8 cellular contexts compared by ENCODE assay signal in genomic region chr2:174681983-174682577, GRCh38.
DNase-seq lines count a peak whose midpoint lies in the region; ATAC-seq, FAIRE-seq and TF ChIP-seq lines count a peak whose summit lies in the region.

No MANE protein-coding gene starts in this region.

- intact Hi-C loops in pancreas (cut with DNase I): no loop called here

- POLR2A ChIA-PET in GM10248 (lab: Yijun Ruan, JAX): no interaction called here

- H3K4me1 Mint-ChIP-seq in activated T-helper 17 cell treated with anti-CD3 and anti-CD28 coated beads, Interleukin-2, amount 50 U/mL, for 72 hours: peaks cover 36% of the 10 kb centered on the region

- no peaks in the 10 kb centered on the region for H3K9me2 ChIP-seq in MM.1S (replicated peaks; ENCODE audit: insufficient read depth, low read length)

- CTCF ChIA-PET in GM10248 (lab: Yijun Ruan, JAX): interaction anchor here (1.0 to 1.8 kb wide), 4 partner anchors 13 to 221 kb away, joined by 3 to 7 read pairs (median 4); no protein-coding TSS in a partner anchor

- H3K36me3 Mint-ChIP-seq in activated T-helper 17 cell treated with anti-CD3 and anti-CD28 coated beads, Interleukin-2, amount 50 U/mL, for 72 hours (ENCODE audit: low read depth): peaks cover 22% of the 10 kb centered on the region

- H3K4me3 ChIP-seq in MM.1S (ENCODE audit: low read length) (peak overlapping the region; percentile 71), pancreas (peak overlapping the region; percentile 86 to 97 (median 95))

- no peak overlapping the region for H3K27ac Mint-ChIP-seq in activated T-helper 17 cell treated with anti-CD3 and anti-CD28 coated beads, Interleukin-2, amount 50 U/mL, for 72 hours

- H3K27me3 Mint-ChIP-seq in activated T-helper 17 cell treated with anti-CD3 and anti-CD28 coated beads, Interleukin-2, amount 50 U/mL, for 72 hours: no peaks in the 10 kb centered on the region

- H3K9me3 ChIP-seq in MM.1S (replicated peaks; ENCODE audit: insufficient read depth, low read length): no peaks in the 10 kb centered on the region
- no peaks in the 10 kb centered on the region for H3K9me3 ChIP-seq in pancreas

- no peaks in the 10 kb centered on the region for H3K79me2 ChIP-seq in MM.1S (ENCODE audit: low read length)

- H4K20me1 ChIP-seq in MM.1S (ENCODE audit: insufficient read depth, low read length): no peaks in the 10 kb centered on the region

- TF ChIP-seq CTCF in GM10248 (IDR thresholded peaks at IDR 0.05; ENCODE audit: control extremely low read depth, extremely low read depth, low read depth, missing control alignments) (no peak), MM.1S (IDR thresholded peaks at IDR 0.05; ENCODE audit: low read length) (no peak), pancreas (IDR thresholded peaks at IDR 0.05) (no peak)

- H3K4me2 ChIP-seq in MM.1S (ENCODE audit: low read depth, low read length): peak overlapping the region; percentile 92

- no peak overlapping the region for H3K27ac ChIP-seq in MM.1S (ENCODE audit: low read length)
- peak overlapping the region in 3 of 4 donors; percentile 38 to 44 (median 38) for H3K27ac ChIP-seq in pancreas

- DNase-seq in GM10248 (ENCODE audit: extremely low spot score) (peak; percentile 53), MM.1S (no peak), germinal center (ENCODE audit: low spot score) (peak; percentile 62), pancreas (peak in 5 of 6 donors; percentile 15 to 77 (median 44)), OCI-M1 (lab: John Stamatoyannopoulos, UW) (no peak), NCI-H1436 treated with DMSO at 0.1 percent for 48 hours (lab: John Stamatoyannopoulos, UW) (no peak)

- no peaks in the 10 kb centered on the region for H3F3A ChIP-seq in MM.1S (ENCODE audit: insufficient read depth, low read length)

- ATAC-seq in GM21825 (IDR thresholded peaks at IDR 0.05; ENCODE audit: unreplicated experiment): peak; percentile 52
- ATAC-seq in activated T-helper 17 cell treated with anti-CD3 and anti-CD28 coated beads, Interleukin-2, amount 50 U/mL, for 72 hours (replicated peaks): peak; percentile 58
- peak; percentile 54 to 73 (median 69) for ATAC-seq in pancreas

- H3K4me1 ChIP-seq in MM.1S (ENCODE audit: low read length): no peaks in the 10 kb centered on the region
- no peaks in the 10 kb centered on the region for H3K4me1 ChIP-seq in pancreas

- no peaks in the 10 kb centered on the region for H3K9me3 Mint-ChIP-seq in activated T-helper 17 cell treated with anti-CD3 and anti-CD28 coated beads, Interleukin-2, amount 50 U/mL, for 72 hours

- peak overlapping the region; percentile 67 for H3K4me3 Mint-ChIP-seq in activated T-helper 17 cell treated with anti-CD3 and anti-CD28 coated beads, Interleukin-2, amount 50 U/mL, for 72 hours

- H3K27me3 ChIP-seq in MM.1S (replicated peaks; ENCODE audit: insufficient read depth, low read length) (peaks cover 7% of the 10 kb centered on the region), pancreas (no peaks in the 10 kb centered on the region)

- 0 to 1% methylated on average over 36 to 53 of the region's 53 CpGs for whole genome bisulfite sequencing in pancreas, 2 donors

- FAIRE-seq in pancreas (lab: Jason Lieb, UNC): no peak

- H2AFZ ChIP-seq in MM.1S (ENCODE audit: low read length): peak overlapping the region; percentile 86

- H3K36me3 ChIP-seq in MM.1S (replicated peaks; ENCODE audit: insufficient read depth, low read length) (no peaks in the 10 kb centered on the region), pancreas (no peaks in the 10 kb centered on the region)

- H3K9ac ChIP-seq in MM.1S (ENCODE audit: low read length): peak overlapping the region; percentile 29; the same call in 1 of the 2 replicates

Comparison
In these comparisons a context has a peak if more than half of its experiments do, and no peak if none do; other contexts are left out.
1. DNase-seq: peak in GM10248 (single experiment), germinal center (single experiment) and pancreas (5 of 6); none in MM.1S (single experiment), OCI-M1 (single experiment) and NCI-H1436 treated with DMSO at 0.1 percent for 48 hours (single experiment).
2. Peak in every context shown above with its lines, with median percentiles within 50 percentile points of each other: ATAC-seq.